In the genomic region with DNA sequence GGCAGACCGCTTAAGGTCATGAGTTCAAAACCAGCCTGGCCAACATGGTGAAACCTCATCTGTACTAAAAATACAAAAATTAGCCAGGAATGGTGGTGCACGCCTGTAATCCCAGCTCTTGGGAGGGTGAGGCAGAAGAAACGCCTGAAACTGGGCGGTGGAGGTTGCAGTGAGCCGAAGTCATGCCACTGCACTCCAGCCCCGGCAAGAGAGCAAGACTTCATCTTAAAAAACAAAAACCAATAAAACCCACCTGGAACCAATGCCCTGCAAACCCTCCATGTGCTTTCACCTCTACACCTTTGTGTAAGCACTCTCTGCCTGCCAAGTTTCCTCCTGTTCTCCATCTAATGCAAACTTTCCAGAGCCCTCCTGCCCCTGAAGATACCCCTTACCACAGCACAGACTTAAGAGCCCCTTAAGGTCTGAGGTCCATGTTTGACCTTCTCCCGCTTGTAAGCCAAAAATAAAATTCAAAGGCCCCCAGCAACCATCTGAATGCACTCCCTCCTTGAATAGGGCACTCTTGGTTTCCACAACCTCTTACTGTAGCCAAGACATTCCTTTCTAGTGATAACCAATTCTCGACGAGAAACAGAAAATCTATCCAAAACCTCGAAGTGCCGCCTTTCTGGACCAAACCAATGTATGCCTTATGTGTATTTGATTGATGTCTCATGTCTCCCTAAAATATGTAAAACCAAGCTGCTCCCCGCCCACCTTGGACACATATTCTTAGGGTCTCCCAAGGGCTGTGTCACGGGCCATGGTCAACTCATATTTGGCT, we compare ENCODE assay signal across 1 cellular context.
TF ChIP-seq lines count a peak whose summit lies in the region.

No MANE protein-coding gene starts in this region.

TF ChIP-seq in IMR-90, 13 proteins besides CTCF, POLR2A, EP300 and RAD21 (continued from another document):
- TF ChIP-seq, protein P1, sequence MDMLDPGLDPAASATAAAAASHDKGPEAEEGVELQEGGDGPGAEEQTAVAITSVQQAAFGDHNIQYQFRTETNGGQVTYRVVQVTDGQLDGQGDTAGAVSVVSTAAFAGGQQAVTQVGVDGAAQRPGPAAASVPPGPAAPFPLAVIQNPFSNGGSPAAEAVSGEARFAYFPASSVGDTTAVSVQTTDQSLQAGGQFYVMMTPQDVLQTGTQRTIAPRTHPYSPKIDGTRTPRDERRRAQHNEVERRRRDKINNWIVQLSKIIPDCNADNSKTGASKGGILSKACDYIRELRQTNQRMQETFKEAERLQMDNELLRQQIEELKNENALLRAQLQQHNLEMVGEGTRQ (IDR thresholded peaks at IDR 0.05; ENCODE audit: low read depth, low read length) = no peak
- TF ChIP-seq ELK1 (IDR thresholded peaks at IDR 0.05; ENCODE audit: borderline replicate concordance, low read depth, low read length) = no peak
- no peak for TF ChIP-seq MXI1 (IDR thresholded peaks at IDR 0.05; ENCODE audit: borderline replicate concordance, low read depth, low read length)
- no peak for TF ChIP-seq MAFK (IDR thresholded peaks at IDR 0.05; ENCODE audit: low read depth, low read length)
- no peak for TF ChIP-seq NFE2L2 (IDR thresholded peaks at IDR 0.05; ENCODE audit: low read depth, low read length)
- TF ChIP-seq MAZ (IDR thresholded peaks at IDR 0.05; ENCODE audit: borderline replicate concordance, low read depth, low read length) = no peak
- TF ChIP-seq RFX5 (IDR thresholded peaks at IDR 0.05; ENCODE audit: low read depth, low read length) = no peak
